In genomic region chr22:23231471-23232093, GRCh38 we compare ENCODE assay signal across 18 cellular contexts. TPM values are rescaled to one million over a fixed set of nuclear protein-coding genes. Genes with fewer than 3 reads are reported as not detected.
DNase-seq lines count a peak whose midpoint lies in the region; ATAC-seq and TF ChIP-seq lines count a peak whose summit lies in the region.
"Had no signal": no experiment of that assay in that cellular context is flagged by ENCODE, and none has a peak within 500 bp of the region (broad histone marks: within the 10 kb centered on the region; RNA-seq: fewer than 3 reads in every experiment).

No MANE protein-coding gene starts in this region.

- peaks cover 73% of the 10 kb centered on the region for H3K4me1 Mint-ChIP-seq in activated naive CD4-positive, alpha-beta T cell treated with anti-CD3 and anti-CD28 coated beads, Interleukin-2, amount 50 U/mL, for 24 hours
- peaks cover 57% of the 10 kb centered on the region for H3K4me1 Mint-ChIP-seq in endodermal cell

- H3K4me3 Mint-ChIP-seq in activated naive CD4-positive, alpha-beta T cell treated with anti-CD3 and anti-CD28 coated beads, Interleukin-2, amount 50 U/mL, for 24 hours: no peak overlapping the region
- H3K4me3 Mint-ChIP-seq in endodermal cell: peak overlapping the region; percentile 23
- H3K4me3 Mint-ChIP-seq: activated naive CD8-positive, alpha-beta T cell treated with anti-CD3 and anti-CD28 coated beads, Interleukin-2, amount 10 ng/mL, durations not matched to agents 7 days and 5 days had no signal

- no peaks in the 10 kb centered on the region for H3K27me3 Mint-ChIP-seq in activated naive CD4-positive, alpha-beta T cell treated with anti-CD3 and anti-CD28 coated beads, Interleukin-2, amount 50 U/mL, for 24 hours
- H3K27me3 Mint-ChIP-seq in endodermal cell (ENCODE audit: insufficient read depth): no peaks in the 10 kb centered on the region
- H3K27me3 Mint-ChIP-seq: activated naive CD8-positive, alpha-beta T cell treated with anti-CD3 and anti-CD28 coated beads, Interleukin-2, amount 10 ng/mL, durations not matched to agents 7 days and 5 days had no signal

- H3K4me3 ChIP-seq in HUES48 (ENCODE audit: low read depth, low read length): no peak overlapping the region
- no peak overlapping the region for H3K4me3 ChIP-seq in endodermal cell (ENCODE audit: low read length)
- H3K4me3 ChIP-seq in spleen: no peak overlapping the region
- H3K4me3 ChIP-seq: A549, thyroid gland had no signal

- H3K27ac ChIP-seq in HUES48 (ENCODE audit: low read depth, low read length) (peak overlapping the region; percentile 88), endodermal cell (ENCODE audit: low read depth, low read length) (no peak overlapping the region), spleen (no peak overlapping the region)
- H3K27ac ChIP-seq: A549 had no signal

- H3K9ac ChIP-seq in HUES48 (ENCODE audit: low read depth, low read length) (no peak overlapping the region), endodermal cell (ENCODE audit: extremely low read depth, low read length, poor library complexity, severe bottlenecking) (no peak overlapping the region)

- DNase-seq in activated naive CD4-positive, alpha-beta T cell (lab: John Stamatoyannopoulos, UW): no peak
- DNase-seq in endodermal cell (no peak), spleen (peak; percentile 42)
- DNase-seq in stimulated activated naive CD4-positive, alpha-beta T cell (lab: John Stamatoyannopoulos, UW): no peak
- DNase-seq in activated effector memory CD4-positive, alpha-beta T cell treated with anti-CD3 and anti-CD28 coated beads, Interleukin-2, amount 50 U/mL, for 16 hours: no peak
- DNase-seq: activated CD4-positive, alpha-beta T cell treated with anti-CD3 and anti-CD28 coated beads for 1 hour; activated CD8-positive, alpha-beta memory T cell treated with anti-CD3 and anti-CD28 coated beads, Interleukin-2, amount 50 U/mL, for 4 hours; activated naive CD8-positive, alpha-beta T cell treated with anti-CD3 and anti-CD28 coated beads, Interleukin-2, amount 10 ng/mL, durations not matched to agents 7 days and 5 days; midbrain; NCI-H1436 treated with DMSO at 0.1 percent for 48 hours; SHP77; stimulated activated CD4-positive, alpha-beta T cell treated with anti-CD3 and anti-CD28 coated beads, Interleukin-4, amount 100 ng/mL, for 24 hours; stimulated activated CD8-positive, alpha-beta memory T cell treated with anti-CD3 and anti-CD28 coated beads, Interleukin-4, amount 100 ng/mL, for 48 hours had no signal

- H3K9me3 Mint-ChIP-seq in activated naive CD4-positive, alpha-beta T cell treated with anti-CD3 and anti-CD28 coated beads, Interleukin-2, amount 50 U/mL, for 24 hours: peaks cover 6% of the 10 kb centered on the region
- H3K9me3 Mint-ChIP-seq in endodermal cell: peaks cover 21% of the 10 kb centered on the region

- H3K9me3 ChIP-seq in HUES48 (ENCODE audit: control insufficient read depth, insufficient read depth, low read length) (peaks cover 4% of the 10 kb centered on the region; the same call in 1 of the 2 replicates), endodermal cell (ENCODE audit: control insufficient read depth, low read length) (peaks cover 27% of the 10 kb centered on the region), spleen (peaks cover 0 to 29% (median 25%) of the 10 kb centered on the region in 8 donors)
- H3K9me3 ChIP-seq: A549, thyroid gland had no signal

- no peaks in the 10 kb centered on the region for H3K27me3 ChIP-seq in HUES48 (ENCODE audit: control insufficient read depth, insufficient read depth, low read length)
- H3K27me3 ChIP-seq in endodermal cell (ENCODE audit: control insufficient read depth, insufficient read depth, low read length, poor library complexity, severe bottlenecking): no peaks in the 10 kb centered on the region
- no peaks in the 10 kb centered on the region for H3K27me3 ChIP-seq in spleen (replicated peaks in 1 of 7)
- H3K27me3 ChIP-seq: thyroid gland had no signal

- TF ChIP-seq CTCF in endodermal cell (conservative IDR thresholded peaks at IDR 0.05) (no peak), spleen (IDR thresholded peaks at IDR 0.05 in 8 of 11, conservative IDR thresholded peaks at IDR 0.05 in 3 of 11) (no peak)

- H3K4me1 ChIP-seq in HUES48 (ENCODE audit: control insufficient read depth, insufficient read depth, low read length) (peaks cover 54% of the 10 kb centered on the region), endodermal cell (ENCODE audit: control insufficient read depth, insufficient read depth, low read length) (peaks cover 34% of the 10 kb centered on the region), spleen (peaks cover 2 to 70% (median 26%) of the 10 kb centered on the region in 6 donors)

- no peak for ATAC-seq in HG03520 (IDR thresholded peaks at IDR 0.05; ENCODE audit: unreplicated experiment)
- ATAC-seq: A549 had no signal

- TF ChIP-seq POLR2A in spleen (IDR thresholded peaks at IDR 0.05): no peak

- WGBS in endodermal cell (ENCODE audit: insufficient coverage in 1 of 2, insufficient read length in 1 of 2), 2 experiments: 93 to 100% methylated on average over 1 to 4 of the region's 5 CpGs
- 87 to 97% (median 93%) methylated on average over 5 of the region's 5 CpGs for WGBS in spleen, 5 donors

- intact Hi-C loops in spleen (cut with DNase I; ENCODE audit: low total_unique reads): no loop called here

- H3K36me3 ChIP-seq in HUES48 (ENCODE audit: control insufficient read depth, insufficient read depth, low read length): no peaks in the 10 kb centered on the region
- H3K36me3 ChIP-seq in endodermal cell (ENCODE audit: control insufficient read depth, insufficient read depth, low read length): peaks cover 27% of the 10 kb centered on the region
- H3K36me3 ChIP-seq in spleen: peaks cover 0 to 15% (median 0%) of the 10 kb centered on the region in 6 donors
- H3K36me3 ChIP-seq: thyroid gland had no signal

- peaks cover 21% of the 10 kb centered on the region for H3K36me3 Mint-ChIP-seq in activated naive CD4-positive, alpha-beta T cell treated with anti-CD3 and anti-CD28 coated beads, Interleukin-2, amount 50 U/mL, for 24 hours
- H3K36me3 Mint-ChIP-seq in endodermal cell (ENCODE audit: low read depth): peaks cover 38% of the 10 kb centered on the region

- H3K27ac Mint-ChIP-seq in activated naive CD4-positive, alpha-beta T cell treated with anti-CD3 and anti-CD28 coated beads, Interleukin-2, amount 50 U/mL, for 24 hours: peak overlapping the region; percentile 81
- peak overlapping the region; percentile 89 for H3K27ac Mint-ChIP-seq in endodermal cell
- H3K27ac Mint-ChIP-seq: activated naive CD8-positive, alpha-beta T cell treated with anti-CD3 and anti-CD28 coated beads, Interleukin-2, amount 10 ng/mL, durations not matched to agents 7 days and 5 days had no signal

RNA-seq across cellular contexts. Expression of gene BCR, which starts 51.3 kb away (rescaled TPM):
- total RNA-seq in endodermal cell: 100 to 1,000 TPM; 102 to 172 TPM
- polyA plus RNA-seq in endodermal cell (2013, experiment 1 of 2): 52.0 TPM
- polyA plus RNA-seq in endodermal cell (2013, experiment 2 of 2): 54.4 TPM
- total RNA-seq in spleen: 10 to 100 TPM; 39.3 to 64.8 (median 56.3) TPM
- polyA plus RNA-seq in spleen: 10 to 100 TPM; 15.2 to 21.9 (median 15.8) TPM
